In the genomic region with DNA sequence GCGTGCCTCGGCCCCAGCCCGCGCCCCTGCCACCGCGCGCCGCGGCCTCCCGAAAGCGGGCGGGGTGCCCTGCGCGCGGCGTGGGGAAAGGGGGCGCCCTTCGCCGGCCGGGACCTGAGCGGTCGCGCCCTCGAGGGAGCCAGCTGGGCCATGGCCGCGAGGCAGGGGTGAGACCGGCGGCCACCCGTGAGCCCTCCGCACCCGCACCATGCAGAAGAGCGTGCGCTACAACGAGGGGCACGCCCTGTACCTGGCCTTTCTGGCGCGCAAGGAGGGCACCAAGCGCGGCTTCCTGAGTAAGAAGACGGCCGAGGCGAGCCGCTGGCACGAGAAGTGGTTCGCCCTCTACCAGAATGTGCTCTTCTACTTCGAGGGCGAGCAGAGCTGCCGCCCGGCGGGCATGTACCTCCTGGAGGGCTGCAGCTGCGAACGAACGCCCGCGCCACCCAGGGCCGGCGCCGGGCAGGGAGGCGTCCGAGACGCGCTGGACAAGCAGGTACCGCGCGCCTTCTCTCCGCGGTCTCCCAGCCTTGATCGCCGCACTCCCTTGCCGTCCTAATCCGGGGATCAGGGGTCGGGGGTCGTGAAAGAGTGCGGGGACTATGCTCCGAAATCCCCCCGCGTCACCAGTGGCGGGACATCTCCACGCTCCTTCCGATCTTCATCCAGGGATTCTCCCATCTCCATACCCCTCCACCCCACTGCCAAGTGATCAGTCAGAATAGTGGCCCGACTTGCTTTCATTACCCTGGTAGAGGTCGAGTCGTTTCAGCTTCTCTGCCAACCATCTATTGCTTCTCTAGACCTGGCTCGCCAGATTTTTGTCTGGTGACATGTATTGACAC, we compare ENCODE assay signal across 7 cellular contexts. TPM values are rescaled to one million over a fixed set of nuclear protein-coding genes. Genes with fewer than 3 reads are reported as not detected.
DNase-seq lines count a peak whose midpoint lies in the region; ATAC-seq and TF ChIP-seq lines count a peak whose summit lies in the region.

No MANE protein-coding gene starts in this region.

- peak; percentile 47 for ATAC-seq in activated CD8-positive, alpha-beta T cell treated with anti-CD3 and anti-CD28 coated beads for 36 hours
- no peak for ATAC-seq in GM21447 (IDR thresholded peaks at IDR 0.05; ENCODE audit: unreplicated experiment)

- H3K27me3 Mint-ChIP-seq in HFFc6 (ENCODE audit: insufficient read depth) (peaks cover 16% of the 10 kb centered on the region), endodermal cell (ENCODE audit: insufficient read depth) (peaks cover 61% of the 10 kb centered on the region)
- H3K27me3 Mint-ChIP-seq in activated CD8-positive, alpha-beta T cell treated with anti-CD3 and anti-CD28 coated beads for 36 hours = no peaks in the 10 kb centered on the region

- no peaks in the 10 kb centered on the region for H3K9me3 ChIP-seq in endodermal cell (ENCODE audit: control insufficient read depth, low read length)
- H3K9me3 ChIP-seq in mesodermal cell (ENCODE audit: control insufficient read depth, low read length) = no peaks in the 10 kb centered on the region

- H3K4me1 Mint-ChIP-seq in HFFc6 (ENCODE audit: low read depth) = peaks cover 54% of the 10 kb centered on the region
- peaks cover 58% of the 10 kb centered on the region for H3K4me1 Mint-ChIP-seq in activated CD8-positive, alpha-beta T cell treated with anti-CD3 and anti-CD28 coated beads for 36 hours (ENCODE audit: low read depth)
- peaks cover 34% of the 10 kb centered on the region for H3K4me1 Mint-ChIP-seq in endodermal cell

- no peak for DNase-seq in HFFc6
- DNase-seq in activated CD8-positive, alpha-beta T cell treated with anti-CD3 and anti-CD28 coated beads for 36 hours = peak; percentile 68
- DNase-seq in endodermal cell = peak; percentile 78
- peak; percentile 23 to 26 for DNase-seq in stimulated activated CD8-positive, alpha-beta memory T cell treated with anti-CD3 and anti-CD28 coated beads, Interleukin-2, amount 100 ng/mL, for 48 hours (ENCODE audit: low read depth in 2 of 2)
- no peak for DNase-seq in cerebellum (ENCODE audit: low spot score)

- H3K4me3 Mint-ChIP-seq in HFFc6 = peak overlapping the region; percentile 81
- peak overlapping the region; percentile 92 for H3K4me3 Mint-ChIP-seq in activated CD8-positive, alpha-beta T cell treated with anti-CD3 and anti-CD28 coated beads for 36 hours
- H3K4me3 Mint-ChIP-seq in endodermal cell = peak overlapping the region; percentile 62

- no peak overlapping the region for H3K27ac Mint-ChIP-seq in HFFc6
- peak overlapping the region; percentile 87 for H3K27ac Mint-ChIP-seq in activated CD8-positive, alpha-beta T cell treated with anti-CD3 and anti-CD28 coated beads for 36 hours
- no peak overlapping the region for H3K27ac Mint-ChIP-seq in endodermal cell

- H3K36me3 Mint-ChIP-seq in HFFc6 (ENCODE audit: low read depth) (peaks cover 10% of the 10 kb centered on the region), endodermal cell (ENCODE audit: low read depth) (no peaks in the 10 kb centered on the region)
- peaks cover 3% of the 10 kb centered on the region for H3K36me3 Mint-ChIP-seq in activated CD8-positive, alpha-beta T cell treated with anti-CD3 and anti-CD28 coated beads for 36 hours (ENCODE audit: low read depth)

- POLR2A ChIA-PET in activated CD8-positive, alpha-beta T cell treated with anti-CD3 and anti-CD28 coated beads for 36 hours (lab: Charles Lee) = interaction anchor here (0.6 to 2.7 kb wide), 6 partner anchors 12 to 186 kb away, joined by 3 to 13 read pairs (median 4); no protein-coding TSS in a partner anchor

- peak overlapping the region; percentile 75 for H3K4me3 ChIP-seq in endodermal cell (ENCODE audit: low read length)
- H3K4me3 ChIP-seq in mesodermal cell (ENCODE audit: extremely low read depth, insufficient read depth, low read length, poor library complexity, severe bottlenecking) = peak overlapping the region; percentile 50

- intact Hi-C loops in activated CD8-positive, alpha-beta T cell treated with anti-CD3 and anti-CD28 coated beads for 36 hours (cut with micrococcal nuclease) = loop anchor here (5.0 to 10.0 kb wide), 2 partner anchors 147 to 206 kb away; no protein-coding TSS in a partner anchor

- H3K36me3 ChIP-seq in endodermal cell (ENCODE audit: control insufficient read depth, insufficient read depth, low read length) (no peaks in the 10 kb centered on the region), mesodermal cell (ENCODE audit: control insufficient read depth, insufficient read depth, low read length) (no peaks in the 10 kb centered on the region)

- 0% methylated on average over 14 to 84 of the region's 84 CpGs for WGBS in endodermal cell (ENCODE audit: insufficient coverage in 1 of 2, insufficient read length in 1 of 2), 2 experiments
- 0 to 1% methylated on average over 69 to 80 of the region's 84 CpGs for WGBS in mesodermal cell (ENCODE audit: insufficient coverage in 2 of 2), 2 experiments

- H3K27ac ChIP-seq in endodermal cell (ENCODE audit: low read depth, low read length) = no peak overlapping the region
- H3K27ac ChIP-seq in mesodermal cell (ENCODE audit: low read depth, low read length, severe bottlenecking) = no peak overlapping the region

- H3K9ac ChIP-seq in endodermal cell (ENCODE audit: extremely low read depth, low read length, poor library complexity, severe bottlenecking) = no peak overlapping the region

- CTCF ChIA-PET in activated CD8-positive, alpha-beta T cell treated with anti-CD3 and anti-CD28 coated beads for 36 hours (lab: Charles Lee) = interaction anchor here (0.7 to 3.1 kb wide), 4 partner anchors 26 to 147 kb away, joined by 3 to 17 read pairs (median 4); no protein-coding TSS in a partner anchor

- H3K27me3 ChIP-seq in endodermal cell (ENCODE audit: control insufficient read depth, insufficient read depth, low read length, poor library complexity, severe bottlenecking) = peaks cover 55% of the 10 kb centered on the region

- H3K9me3 Mint-ChIP-seq in HFFc6 (peaks cover 6% of the 10 kb centered on the region; the same call in 1 of the 2 replicates), endodermal cell (no peaks in the 10 kb centered on the region)
- H3K9me3 Mint-ChIP-seq in activated CD8-positive, alpha-beta T cell treated with anti-CD3 and anti-CD28 coated beads for 36 hours = no peaks in the 10 kb centered on the region

- peak; percentile 32; the same call in 1 of the 2 replicates for TF ChIP-seq CTCF in HFFc6 (IDR thresholded peaks at IDR 0.05)
- no peak for TF ChIP-seq CTCF in activated CD8-positive, alpha-beta T cell treated with anti-CD3 and anti-CD28 coated beads for 36 hours (IDR thresholded peaks at IDR 0.05)
- no peak for TF ChIP-seq CTCF in endodermal cell (conservative IDR thresholded peaks at IDR 0.05)

- H3K4me1 ChIP-seq in endodermal cell (ENCODE audit: control insufficient read depth, insufficient read depth, low read length) (no peaks in the 10 kb centered on the region), mesodermal cell (ENCODE audit: control insufficient read depth, insufficient read depth, low read length, poor library complexity, severe bottlenecking) (peaks cover 19% of the 10 kb centered on the region)

RNA-seq across cellular contexts. Expression of a gene that starts 0.6 kb away (rescaled TPM):
- total RNA-seq in HFFc6 (2021; fragmentation: NEBNext Ultra II Directional; extraction: Animal tissue kit (Norgen Biotek cat#: 25700)) = under 1 TPM; 0.21 to 0.97 (median 0.69) TPM
- total RNA-seq in activated CD8-positive, alpha-beta T cell treated with anti-CD3 and anti-CD28 coated beads for 36 hours = 10 to 100 TPM; 14.9 to 15.8 TPM
- total RNA-seq in endodermal cell (10 to 100 TPM in 1 of 2 donors, under 1 TPM in 1; 0.64 to 14.4 TPM), cerebellum (3.7 TPM)
- polyA plus RNA-seq in endodermal cell (2013, experiment 1 of 2) = 2.4 TPM
- 2.0 TPM for polyA plus RNA-seq in endodermal cell (2013, experiment 2 of 2)
- 3.9 TPM for polyA plus RNA-seq in mesodermal cell (2013, experiment 1 of 2)
- 3.6 TPM for polyA plus RNA-seq in mesodermal cell (2013, experiment 2 of 2)

Comparison
In these comparisons a context has a peak if more than half of its experiments do, and no peak if none do; other contexts are left out.
1. DNase-seq: peak in activated CD8-positive, alpha-beta T cell treated with anti-CD3 and anti-CD28 coated beads for 36 hours (single experiment), endodermal cell (single experiment) and stimulated activated CD8-positive, alpha-beta memory T cell treated with anti-CD3 and anti-CD28 coated beads, Interleukin-2, amount 100 ng/mL, for 48 hours (2 of 2); none in HFFc6 (single experiment) and cerebellum (single experiment).
2. Peak in every context shown above with its lines, with median percentiles within 50 percentile points of each other: H3K4me3 Mint-ChIP-seq.